In genomic region chr1:181239086-181239485, GRCh38 we compare ENCODE assay signal across 9 cellular contexts.
"Had no signal": no experiment of that assay in that cellular context is flagged by ENCODE, and none has a peak within 500 bp of the region (broad histone marks: within the 10 kb centered on the region; RNA-seq: fewer than 3 reads in every experiment).

No MANE protein-coding gene starts in this region.

- H3K36me3 ChIP-seq: HAP-1 had no signal

- ATAC-seq: HCT116, K562 had no signal

- H3K9me3 Mint-ChIP-seq: HFFc6 had no signal

- H3K4me1 ChIP-seq: HAP-1 had no signal

- H3K27ac Mint-ChIP-seq: HFFc6 had no signal

- H3K4me3 ChIP-seq: GM23248, HAP-1, K562 had no signal

- H3K9me3 ChIP-seq: HAP-1 had no signal

- DNase-seq: GM23248, GOT3, H7, HFFc6, IMR-90 had no signal

- H3K9ac ChIP-seq: GM23248 had no signal

- H3K4me3 Mint-ChIP-seq: HFFc6 had no signal

- FAIRE-seq: HTR-8/SVneo, K562 had no signal

- H3K27ac ChIP-seq: GM23248 had no signal

- H2AFZ ChIP-seq: GM23248 had no signal
